In genomic region chr10:25015927-25016348, GRCh38 we compare ENCODE assay signal across 8 cellular contexts. TPM values are rescaled to one million over a fixed set of nuclear protein-coding genes. Genes with fewer than 3 reads are reported as not detected.
DNase-seq lines count a peak whose midpoint lies in the region; ATAC-seq, FAIRE-seq and TF ChIP-seq lines count a peak whose summit lies in the region.

A gene with protein sequence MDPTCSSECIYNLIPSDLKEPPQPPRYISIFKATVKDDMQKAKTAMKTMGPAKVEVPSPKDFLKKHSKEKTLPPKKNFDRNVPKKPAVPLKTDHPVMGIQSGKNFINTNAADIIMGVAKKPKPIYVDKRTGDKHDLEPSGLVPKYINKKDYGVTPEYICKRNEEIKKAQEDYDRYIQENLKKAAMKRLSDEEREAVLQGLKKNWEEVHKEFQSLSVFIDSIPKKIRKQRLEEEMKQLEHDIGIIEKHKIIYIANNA (minus strand): TSS chr10:25016158. CDS start chr10:25015936, 222 bp downstream.

- H3K4me1 Mint-ChIP-seq in WTC11 = peaks cover 11% of the 10 kb centered on the region

- FAIRE-seq in bronchial epithelial cell (lab: Jason Lieb, UNC) = no peak

- POLR2A ChIA-PET in WTC11 (lab: Charles Lee) = interaction anchor here (0.6 to 1.3 kb wide), 3 partner anchors 11 to 64 kb away, joined by 3 to 10 read pairs (median 3); partner anchors contain the start of gene PRTFDC1

- H3K36me3 ChIP-seq in bronchial epithelial cell (ENCODE audit: control insufficient read depth, insufficient read depth, low read length) = no peaks in the 10 kb centered on the region

- H3K27ac ChIP-seq in skin epidermis = peak within 1 kb of the TSS; percentile 77 to 96 (median 89)

- peak within 1 kb of the TSS; percentile 75 for H3K4me3 Mint-ChIP-seq in WTC11

- no peak for TF ChIP-seq CTCF in WTC11 (IDR thresholded peaks at IDR 0.05)
- TF ChIP-seq CTCF in bronchial epithelial cell (IDR thresholded peaks at IDR 0.05; ENCODE audit: insufficient read depth, low read length, severe bottlenecking) = no peak

- DNase-seq in ACHN = peak; percentile 89
- DNase-seq in NCI-H2227 (lab: John Stamatoyannopoulos, UW; ENCODE audit: unreplicated experiment) = peak; percentile 94
- peak; percentile 91 for DNase-seq in WTC11 (ENCODE audit: low spot score)
- peak; percentile 85 for DNase-seq in bronchial epithelial cell (ENCODE audit: low read depth)
- peak; percentile 89 for DNase-seq in iPS-NIHi7 (ENCODE audit: extremely low spot score)

- ATAC-seq in GM18909 (IDR thresholded peaks at IDR 0.05; ENCODE audit: poor library complexity, unreplicated experiment) (peak; percentile 75), HG03175 (IDR thresholded peaks at IDR 0.05; ENCODE audit: unreplicated experiment) (peak; percentile 72), WTC11 (peak; percentile 59)

- CTCF ChIA-PET in WTC11 (lab: Charles Lee) = interaction anchor here (0.5 to 1.1 kb wide), 4 partner anchors 24 to 398 kb away, joined by 3 to 8 read pairs (median 4); no protein-coding TSS in a partner anchor

- H3K4me3 ChIP-seq in bronchial epithelial cell (ENCODE audit: low read depth, low read length) (peak within 1 kb of the TSS; percentile 88), skin epidermis (peak within 1 kb of the TSS; percentile 45 to 69 (median 54))

- peak within 1 kb of the TSS; percentile 94 for H3K27ac Mint-ChIP-seq in WTC11

- in situ Hi-C loops in ACHN (cut with HindIII; ENCODE audit: low pct_ligation_motif_present, low pct_unique_long_range_greater_than_20kb, low sequenced_read_pairs) = no loop called here

- no peaks in the 10 kb centered on the region for H3K27me3 ChIP-seq in bronchial epithelial cell (ENCODE audit: control insufficient read depth, insufficient read depth, low read length)

- peaks cover 16% of the 10 kb centered on the region for H3K9me3 Mint-ChIP-seq in WTC11

- H3K36me3 Mint-ChIP-seq in WTC11 = peaks cover 3% of the 10 kb centered on the region; the same call in 1 of the 2 replicates

- no peaks in the 10 kb centered on the region; the same call in 1 of the 2 replicates for H3K27me3 Mint-ChIP-seq in WTC11 (ENCODE audit: low read depth)

TF ChIP-seq in WTC11, 78 proteins besides CTCF, POLR2A, EP300 and RAD21:
- TF ChIP-seq ZNF425 (CRISPR knock-in tag; conservative IDR thresholded peaks at IDR 0.05) (no peak), ZNF512 (CRISPR knock-in tag; IDR thresholded peaks at IDR 0.05; ENCODE audit: borderline replicate concordance) (0 out of 2 replicates have a peak, but pooled peaks have one; percentile 22)
TF ChIP-seq in WTC11: peak in this region for 1.

RNA-seq across cellular contexts. Expression of the gene that starts here (rescaled TPM):
- total RNA-seq in WTC11 (2021) (not detected in 3 replicates), bronchial epithelial cell (0.13 and 0.26 TPM in 2 replicates)

Comparison
In these comparisons a context has a peak if more than half of its experiments do, and no peak if none do; other contexts are left out.
1. Peak in every context shown above with its lines: DNase-seq, ATAC-seq, H3K4me3 ChIP-seq and H3K27ac ChIP-seq.
2. Peak in DNase-seq and ATAC-seq in WTC11; RNA of the gene not detected or under 1 TPM.
3. Peak in DNase-seq and H3K4me3 ChIP-seq in bronchial epithelial cell; RNA of the gene not detected or under 1 TPM.